In the genomic region with DNA sequence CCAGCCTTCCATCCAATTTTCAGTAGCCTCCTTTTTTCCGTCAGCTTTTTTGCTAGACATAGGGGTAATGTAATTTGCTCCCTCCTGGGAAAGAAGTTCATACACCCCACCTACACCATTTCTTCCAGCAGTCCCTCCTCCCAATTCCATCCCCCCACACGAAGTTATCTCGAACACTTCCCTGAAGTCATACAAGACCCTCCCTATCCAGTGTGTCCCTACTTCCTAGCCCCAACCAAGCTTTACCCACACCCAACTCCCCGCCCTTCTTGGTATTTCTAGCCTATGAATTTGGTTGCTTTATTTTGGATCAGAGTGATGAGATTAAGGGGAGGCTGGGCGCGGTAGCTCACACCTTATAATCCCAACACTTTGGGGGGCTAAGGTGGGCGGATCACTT, we compare ENCODE assay signal across 9 cellular contexts. TPM values are rescaled to one million over a fixed set of nuclear protein-coding genes. Genes with fewer than 3 reads are reported as not detected.
DNase-seq lines count a peak whose midpoint lies in the region; ATAC-seq and TF ChIP-seq lines count a peak whose summit lies in the region.
"Had no signal": no experiment of that assay in that cellular context is flagged by ENCODE, and none has a peak within 500 bp of the region (broad histone marks: within the 10 kb centered on the region; RNA-seq: fewer than 3 reads in every experiment).

No MANE protein-coding gene starts in this region.

- DNase-seq in CD4-positive, alpha-beta memory T cell = no peak
- DNase-seq in naive thymus-derived CD8-positive, alpha-beta T cell = no peak
- DNase-seq in GF-D8 (lab: John Stamatoyannopoulos, UW) = no peak
- DNase-seq: MV-4-11 had no signal

- H3K27me3 ChIP-seq in CD4-positive, alpha-beta memory T cell (ENCODE audit: insufficient read depth, low read length) = no peaks in the 10 kb centered on the region
- H3K27me3 ChIP-seq in KMS-11 (ENCODE audit: insufficient read depth, low read depth) = no peaks in the 10 kb centered on the region

- H2AFZ ChIP-seq in KMS-11 (ENCODE audit: low read depth) = 0 out of 2 replicates have a peak overlapping the region, but pooled peaks have one; percentile 59

- H3K4me3 Mint-ChIP-seq in CD4-positive, alpha-beta memory T cell = peak overlapping the region; percentile 52 to 92 (median 85)
- peak overlapping the region; percentile 84 to 92 (median 90) for H3K4me3 Mint-ChIP-seq in brain
- peak overlapping the region; percentile 78 to 90 (median 85) for H3K4me3 Mint-ChIP-seq in naive thymus-derived CD8-positive, alpha-beta T cell

- no peaks in the 10 kb centered on the region for H3K9me3 ChIP-seq in CD4-positive, alpha-beta memory T cell (ENCODE audit: control insufficient read depth in 1 of 2, low read length in 2 of 2)

- H3K9ac ChIP-seq in KMS-11 = peak overlapping the region; percentile 71; the same call in 1 of the 2 replicates

- CTCF ChIA-PET in CD4-positive, alpha-beta memory T cell (lab: Charles Lee; ENCODE audit: partially characterized antibody) = interaction anchor here (1.7 kb wide), 1 partner anchor 14 kb away, joined by 9 read pairs; no protein-coding TSS in a partner anchor

- peaks cover 15% of the 10 kb centered on the region for H3K4me1 ChIP-seq in CD4-positive, alpha-beta memory T cell (ENCODE audit: insufficient read depth, low read length)
- peaks cover 9% of the 10 kb centered on the region for H3K4me1 ChIP-seq in KMS-11 (ENCODE audit: low read depth, poor library complexity, severe bottlenecking)

- intact Hi-C loops in CD4-positive, alpha-beta memory T cell (cut with micrococcal nuclease) = loop anchor here (2.0 kb wide), 2 partner anchors 23 to 67 kb away; partner anchors contain the start of genes DNTTIP1, WFDC3 and ZSWIM1

- H3K27ac ChIP-seq in CD4-positive, alpha-beta memory T cell (ENCODE audit: low read depth, low read length) = no peak overlapping the region
- H3K27ac ChIP-seq in KMS-11 = peak overlapping the region; percentile 43; the same call in 1 of the 2 replicates

- H3K36me3 Mint-ChIP-seq in CD4-positive, alpha-beta memory T cell = peaks cover 23 to 29% of the 10 kb centered on the region in 2 donors
- peaks cover 35% of the 10 kb centered on the region for H3K36me3 Mint-ChIP-seq in brain
- H3K36me3 Mint-ChIP-seq in naive thymus-derived CD8-positive, alpha-beta T cell = peaks cover 0 to 31% (median 3%) of the 10 kb centered on the region in 3 donors

- H3K27ac Mint-ChIP-seq in CD4-positive, alpha-beta memory T cell = peak overlapping the region in 3 of 7 donors; percentile 55 to 85 (median 67)
- H3K27ac Mint-ChIP-seq in brain = peak overlapping the region in 3 of 5 experiments; percentile 79 to 94 (median 81)
- H3K27ac Mint-ChIP-seq in naive thymus-derived CD8-positive, alpha-beta T cell = no peak overlapping the region

- H4K20me1 ChIP-seq in KMS-11 (ENCODE audit: insufficient read depth) = no peaks in the 10 kb centered on the region

- ATAC-seq in naive thymus-derived CD8-positive, alpha-beta T cell = no peak
- ATAC-seq in HG03520 (IDR thresholded peaks at IDR 0.05; ENCODE audit: unreplicated experiment) (no peak), HG02970 (IDR thresholded peaks at IDR 0.05; ENCODE audit: low FRiP score, unreplicated experiment) (no peak), GM21825 (IDR thresholded peaks at IDR 0.05; ENCODE audit: unreplicated experiment) (no peak)

- H3K27me3 Mint-ChIP-seq in CD4-positive, alpha-beta memory T cell = peaks cover 0 to 1% of the 10 kb centered on the region in 2 donors
- peaks cover 10% of the 10 kb centered on the region for H3K27me3 Mint-ChIP-seq in brain
- H3K27me3 Mint-ChIP-seq in naive thymus-derived CD8-positive, alpha-beta T cell = peaks cover 0 to 3% (median 2%) of the 10 kb centered on the region in 5 donors

- peaks cover 15% of the 10 kb centered on the region for H3K79me2 ChIP-seq in KMS-11 (ENCODE audit: insufficient read depth, low read depth)

- POLR2A ChIA-PET in CD4-positive, alpha-beta memory T cell (lab: Charles Lee; ENCODE audit: partially characterized antibody) = interaction anchor here (1.0 to 1.8 kb wide), 4 partner anchors 8 to 159 kb away, joined by 4 to 8 read pairs (median 8); partner anchors contain the start of gene ZNF335
- POLR2A ChIA-PET in naive thymus-derived CD8-positive, alpha-beta T cell (lab: Charles Lee) = interaction anchor here (0.6 to 1.6 kb wide), 4 partner anchors 9 to 450 kb away, joined by 3 to 4 read pairs (median 4); partner anchors contain the start of genes SNX21 and SYS1

- no peaks in the 10 kb centered on the region for H3K9me3 Mint-ChIP-seq in CD4-positive, alpha-beta memory T cell
- no peaks in the 10 kb centered on the region for H3K9me3 Mint-ChIP-seq in brain
- no peaks in the 10 kb centered on the region for H3K9me3 Mint-ChIP-seq in naive thymus-derived CD8-positive, alpha-beta T cell

- peak overlapping the region; percentile 96 for H3K4me2 ChIP-seq in KMS-11

- H3K4me3 ChIP-seq in CD4-positive, alpha-beta memory T cell (ENCODE audit: low read length in 2 of 2) = no peak overlapping the region
- H3K4me3 ChIP-seq in KMS-11 (IDR thresholded peaks at IDR 0.05; ENCODE audit: insufficient read depth, low read depth, low read length) = no peak overlapping the region

- peaks cover 11% of the 10 kb centered on the region for H3K36me3 ChIP-seq in CD4-positive, alpha-beta memory T cell (ENCODE audit: insufficient read depth, low read length)
- H3K36me3 ChIP-seq in KMS-11 (ENCODE audit: insufficient read depth) = peaks cover 9% of the 10 kb centered on the region; the same call in 1 of the 2 replicates

- no peak for TF ChIP-seq CTCF in KMS-11 (conservative IDR thresholded peaks at IDR 0.05; ENCODE audit: low read depth, low read length)
- no peak for TF ChIP-seq CTCF in brain (conservative IDR thresholded peaks at IDR 0.05)

- peaks cover 7 to 23% (median 14%) of the 10 kb centered on the region in 4 donors for H3K4me1 Mint-ChIP-seq in CD4-positive, alpha-beta memory T cell
- H3K4me1 Mint-ChIP-seq in brain = peaks cover 31% of the 10 kb centered on the region
- peaks cover 6 to 19% (median 16%) of the 10 kb centered on the region in 4 donors for H3K4me1 Mint-ChIP-seq in naive thymus-derived CD8-positive, alpha-beta T cell

RNA-seq across cellular contexts. Expression of gene UBE2C, which starts 1.0 kb away (rescaled TPM):
- under 1 TPM; 0.55 to 0.61 TPM for total RNA-seq in CD4-positive, alpha-beta memory T cell
- under 1 TPM in 1 of 2 donors, not detected in 1; 0.36 TPM for polyA plus RNA-seq in CD4-positive, alpha-beta memory T cell
- 383 TPM for polyA plus RNA-seq in brain (ENCODE audit: insufficient read depth, low read depth, low replicate concordance)
- total RNA-seq in naive thymus-derived CD8-positive, alpha-beta T cell = under 1 TPM in 1 of 2 experiments, not detected in 1; 0.44 TPM
- not detected for polyA plus RNA-seq in naive thymus-derived CD8-positive, alpha-beta T cell

RNA-seq across cellular contexts. Expression of gene TNNC2, which starts 13.6 kb away (rescaled TPM):
- total RNA-seq in CD4-positive, alpha-beta memory T cell = not detected
- under 1 TPM; 0.61 to 0.67 TPM for polyA plus RNA-seq in CD4-positive, alpha-beta memory T cell
- 2.9 TPM for polyA plus RNA-seq in brain (ENCODE audit: insufficient read depth, low read depth, low replicate concordance)
- total RNA-seq in naive thymus-derived CD8-positive, alpha-beta T cell = under 1 TPM in 1 of 2 experiments, not detected in 1; 0.58 TPM
- under 1 TPM in 1 of 3 donors, not detected in 2; 0.53 TPM for polyA plus RNA-seq in naive thymus-derived CD8-positive, alpha-beta T cell

RNA-seq across cellular contexts. Expression of gene SNX21, which starts 20.1 kb away (rescaled TPM):
- total RNA-seq in CD4-positive, alpha-beta memory T cell = 1 to 10 TPM; 2.6 to 3.5 TPM
- polyA plus RNA-seq in CD4-positive, alpha-beta memory T cell = 1 to 10 TPM in 1 of 2 donors, under 1 TPM in 1; 0.20 to 1.8 TPM
- 18.8 TPM for polyA plus RNA-seq in brain (ENCODE audit: insufficient read depth, low read depth, low replicate concordance)
- total RNA-seq in naive thymus-derived CD8-positive, alpha-beta T cell = 1 to 10 TPM; 1.3 to 1.8 TPM
- polyA plus RNA-seq in naive thymus-derived CD8-positive, alpha-beta T cell = 1 to 10 TPM in 2 of 3 donors, under 1 TPM in 1; 0.30 to 2.2 (median 1.4) TPM

RNA-seq across cellular contexts. Expression of gene DNTTIP1, which starts 21.7 kb away (rescaled TPM):
- 10 to 100 TPM; 18.6 TPM for total RNA-seq in CD4-positive, alpha-beta memory T cell
- polyA plus RNA-seq in CD4-positive, alpha-beta memory T cell = 10 to 100 TPM; 37.3 to 49.9 TPM
- polyA plus RNA-seq in brain (ENCODE audit: insufficient read depth, low read depth, low replicate concordance) = 70.6 TPM
- total RNA-seq in naive thymus-derived CD8-positive, alpha-beta T cell = 10 to 100 TPM; 18.5 to 26.3 TPM
- 10 to 100 TPM; 26.3 to 41.2 (median 29.5) TPM for polyA plus RNA-seq in naive thymus-derived CD8-positive, alpha-beta T cell

RNA-seq across cellular contexts. Expression of gene WFDC3, which starts 21.8 kb away (rescaled TPM):
- not detected for total RNA-seq in CD4-positive, alpha-beta memory T cell
- not detected for polyA plus RNA-seq in CD4-positive, alpha-beta memory T cell
- 2.3 TPM for polyA plus RNA-seq in brain (ENCODE audit: insufficient read depth, low read depth, low replicate concordance)
- not detected for total RNA-seq in naive thymus-derived CD8-positive, alpha-beta T cell
- polyA plus RNA-seq in naive thymus-derived CD8-positive, alpha-beta T cell = under 1 TPM in 1 of 3 donors, not detected in 2; 0.73 TPM

Comparison
In these comparisons a context has a peak if more than half of its experiments do, and no peak if none do; other contexts are left out.
1. H3K27ac Mint-ChIP-seq: peak in brain (3 of 5); none in naive thymus-derived CD8-positive, alpha-beta T cell (0 of 10).
2. RNA of gene UBE2C, which starts 1.0 kb away (polyA plus RNA-seq): 383 TPM in brain (single experiment); 0.36 TPM in CD4-positive, alpha-beta memory T cell and not detected in naive thymus-derived CD8-positive, alpha-beta T cell; every median in the first group is over 100 times any median in the second.
3. Peak in every context shown above with its lines, with median percentiles within 50 percentile points of each other: H3K4me3 Mint-ChIP-seq.